ENCODE assay signal across 10 cellular contexts in the genomic region with DNA sequence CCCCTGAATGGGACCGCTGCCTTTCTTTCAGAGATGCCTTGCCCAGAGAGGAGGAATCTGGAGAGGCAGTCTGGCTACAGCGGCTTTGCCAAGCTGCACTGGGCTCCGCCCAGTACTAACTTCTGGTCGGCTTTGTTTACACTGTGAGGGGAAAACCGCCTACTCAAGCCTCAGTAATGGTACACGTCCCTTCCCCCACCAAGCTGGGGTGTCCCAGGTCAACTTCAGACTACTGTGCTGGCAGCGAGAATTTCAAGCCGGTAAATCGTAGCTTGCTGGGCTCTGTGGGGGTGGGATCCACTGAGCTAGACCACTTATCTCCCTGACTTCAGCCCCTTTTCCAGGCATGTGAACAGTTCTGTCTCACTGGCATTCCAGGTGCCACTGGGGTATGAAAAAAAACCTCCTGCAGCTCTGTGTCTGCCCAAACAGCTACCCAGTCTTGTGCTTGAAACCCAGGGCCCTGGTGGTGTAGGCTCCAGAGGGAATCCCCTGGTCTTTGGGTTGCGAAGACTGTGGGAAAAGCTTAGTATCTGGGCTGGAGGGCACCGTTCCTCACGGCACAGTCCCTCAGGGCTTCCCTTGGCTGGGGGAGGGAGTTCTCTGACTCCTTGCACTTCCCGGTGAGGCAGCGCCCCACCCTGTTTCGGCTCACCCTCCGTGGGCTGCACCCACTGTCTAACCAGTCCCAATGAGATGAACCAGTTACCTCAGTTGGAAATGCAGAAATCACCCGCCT.
A peak's percentile ranks its signal among the peaks of the same experiment; 100 is the strongest.
DNase-seq lines count a peak whose midpoint lies in the region; ATAC-seq and TF ChIP-seq lines count a peak whose summit lies in the region.
"Had no signal": no experiment of that assay in that cellular context is flagged by ENCODE, and none has a peak within 500 bp of the region (broad histone marks: within the 10 kb centered on the region; RNA-seq: fewer than 3 reads in every experiment).

No MANE protein-coding gene starts in this region.

- H2BK12ac ChIP-seq in trophoblast cell (ENCODE audit: low read length): peak overlapping the region; percentile 95

- H2BK120ac ChIP-seq in trophoblast cell (ENCODE audit: insufficient read depth, low read length, poor library complexity): peak overlapping the region; percentile 25

- peaks cover 6% of the 10 kb centered on the region for H3K79me1 ChIP-seq in trophoblast cell (ENCODE audit: low read length)

- peak overlapping the region; percentile 12 for H3K4me2 ChIP-seq in trophoblast cell (ENCODE audit: low read length)

- no peak for TF ChIP-seq CTCF in fibroblast of villous mesenchyme (IDR thresholded peaks at IDR 0.05; ENCODE audit: insufficient read depth, low read depth, low read length)

- H4K8ac ChIP-seq in trophoblast cell (ENCODE audit: low read depth, low read length): peak overlapping the region; percentile 54

- no CpG with 5 or more reads among the region's 17 CpGs for WGBS in trophoblast cell (ENCODE audit: extremely low coverage, insufficient coverage, insufficient read length)

- H3K4ac ChIP-seq in trophoblast cell (ENCODE audit: low read depth, low read length): no peak overlapping the region

- H3K4me1 ChIP-seq in NT2/D1 (ENCODE audit: insufficient read depth, insufficient read length) (no peaks in the 10 kb centered on the region), trophoblast cell (ENCODE audit: control insufficient read depth in 1 of 2, insufficient read depth in 2 of 2, low read length in 2 of 2) (peaks cover 7 to 10% of the 10 kb centered on the region in 2 experiments)

- H3K27ac ChIP-seq in trophoblast cell (ENCODE audit: low read depth, low read length): no peak overlapping the region

- peak overlapping the region; percentile 92 for H4K91ac ChIP-seq in trophoblast cell (ENCODE audit: low read depth, low read length)

- H3K18ac ChIP-seq in trophoblast cell (ENCODE audit: low read length): peak overlapping the region; percentile 92

- no peak overlapping the region for H3K23ac ChIP-seq in trophoblast cell (ENCODE audit: low read length)

- H3K36me3 ChIP-seq in NT2/D1 (ENCODE audit: insufficient read depth, insufficient read length, low read length) (no peaks in the 10 kb centered on the region), trophoblast cell (ENCODE audit: control insufficient read depth in 1 of 2, insufficient read depth in 2 of 2, low read length in 2 of 2) (peaks cover 0 to 6% of the 10 kb centered on the region in 2 experiments)

- no peaks in the 10 kb centered on the region for H3K27me3 ChIP-seq in NT2/D1 (ENCODE audit: insufficient read depth, insufficient read length)
- no peaks in the 10 kb centered on the region for H3K27me3 ChIP-seq in trophoblast cell (ENCODE audit: insufficient read depth, low read length)

- H4K12ac ChIP-seq in trophoblast cell (ENCODE audit: low read depth, low read length): peak overlapping the region; percentile 62

- H2AFZ ChIP-seq in trophoblast cell (ENCODE audit: insufficient read depth, low read length, poor library complexity): no peak overlapping the region

- DNase-seq in Daoy (ENCODE audit: low read depth) (peak; percentile 81), NT2/D1 (ENCODE audit: low read depth, low spot score) (peak; percentile 33), fibroblast of villous mesenchyme (ENCODE audit: low read depth) (peak; percentile 75), trophoblast cell (peak in 1 of 2 donors; percentile 8), pons (ENCODE audit: low spot score) (no peak), activated gamma-delta T cell treated with Interleukin-2 at 50 U/mL for 16 hours (no peak)
- no peak for DNase-seq in activated CD4-positive, alpha-beta T cell treated with anti-CD3 and anti-CD28 coated beads, Interleukin-2, amount 50 U/mL, for 1 hour
- DNase-seq: activated CD4-positive, alpha-beta memory T cell treated with anti-CD3 and anti-CD28 coated beads, Interleukin-2, amount 10 ng/mL, durations not matched to agents 7 days and 5 days; midbrain had no signal

- H3K79me2 ChIP-seq in trophoblast cell (ENCODE audit: control insufficient read depth, insufficient read depth, low read length, poor library complexity): peaks cover 2% of the 10 kb centered on the region

- ATAC-seq in HG02938 (IDR thresholded peaks at IDR 0.05; ENCODE audit: unreplicated experiment): no peak

- H3K14ac ChIP-seq in trophoblast cell (ENCODE audit: low read length): peak overlapping the region; percentile 44

- H3K9me3 ChIP-seq in NT2/D1 (ENCODE audit: insufficient read depth, low read length) (no peaks in the 10 kb centered on the region), trophoblast cell (ENCODE audit: insufficient read depth, low read depth, low read length) (peaks cover 2% of the 10 kb centered on the region)

- peak overlapping the region; percentile 94 for H2AK5ac ChIP-seq in trophoblast cell (ENCODE audit: low read length)

- H3K9ac ChIP-seq in NT2/D1 (ENCODE audit: insufficient read length, low read depth) (peak overlapping the region; percentile 44), trophoblast cell (ENCODE audit: low read length) (no peak overlapping the region)

- peak overlapping the region; percentile 26 for H3K4me3 ChIP-seq in NT2/D1 (ENCODE audit: insufficient read length, low read depth)
- peak overlapping the region; percentile 23 for H3K4me3 ChIP-seq in fibroblast of villous mesenchyme (ENCODE audit: low read depth, low read length)
- H3K4me3 ChIP-seq in trophoblast cell (ENCODE audit: low read depth, low read length): no peak overlapping the region

- H2BK5ac ChIP-seq in trophoblast cell (ENCODE audit: low read depth, low read length, poor library complexity): peak overlapping the region; percentile 79

Comparison
In these comparisons a context has a peak if more than half of its experiments do, and no peak if none do; other contexts are left out.
1. DNase-seq: peak in Daoy (single experiment), NT2/D1 (single experiment) and fibroblast of villous mesenchyme (single experiment); none in activated CD4-positive, alpha-beta T cell treated with anti-CD3 and anti-CD28 coated beads, Interleukin-2, amount 50 U/mL, for 1 hour (single experiment), pons (single experiment) and activated gamma-delta T cell treated with Interleukin-2 at 50 U/mL for 16 hours (single experiment).